In the genomic region with DNA sequence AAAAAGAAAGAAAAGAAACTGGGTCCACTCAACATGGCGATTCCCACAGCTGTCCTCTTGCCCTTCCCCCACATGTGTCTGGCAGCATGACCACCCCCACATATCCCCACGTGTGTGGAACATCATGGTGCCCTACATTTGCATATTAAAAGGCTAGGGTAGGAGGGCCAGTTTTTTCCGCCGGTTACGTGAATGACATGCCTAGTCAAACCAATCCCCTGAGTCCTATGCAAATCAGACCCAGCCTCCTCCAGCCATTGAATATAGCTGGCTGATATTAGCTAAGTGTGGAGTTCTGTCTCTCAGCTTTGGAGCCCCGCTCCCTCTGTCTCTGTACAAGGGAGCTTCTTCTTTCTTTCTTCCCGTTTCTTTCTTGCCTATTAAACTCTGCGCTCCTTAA, we compare ENCODE assay signal across 1 cellular context.
TF ChIP-seq lines count a peak whose summit lies in the region.

No MANE protein-coding gene starts in this region.

TF ChIP-seq in SK-N-SH, 30 proteins besides CTCF, POLR2A, EP300 and RAD21 (continued from another document):
- TF ChIP-seq TEAD4 (IDR thresholded peaks at IDR 0.05; ENCODE audit: borderline replicate concordance, insufficient read depth) (no peak), RXRA (IDR thresholded peaks at IDR 0.05; ENCODE audit: borderline replicate concordance, low read depth) (no peak), RFX5 (IDR thresholded peaks at IDR 0.05; ENCODE audit: low read length) (no peak), MXI1 (IDR thresholded peaks at IDR 0.05; ENCODE audit: low read depth, low read length) (no peak), RCOR1 (IDR thresholded peaks at IDR 0.05; ENCODE audit: low read length) (no peak)
- TF ChIP-seq, protein P1, sequence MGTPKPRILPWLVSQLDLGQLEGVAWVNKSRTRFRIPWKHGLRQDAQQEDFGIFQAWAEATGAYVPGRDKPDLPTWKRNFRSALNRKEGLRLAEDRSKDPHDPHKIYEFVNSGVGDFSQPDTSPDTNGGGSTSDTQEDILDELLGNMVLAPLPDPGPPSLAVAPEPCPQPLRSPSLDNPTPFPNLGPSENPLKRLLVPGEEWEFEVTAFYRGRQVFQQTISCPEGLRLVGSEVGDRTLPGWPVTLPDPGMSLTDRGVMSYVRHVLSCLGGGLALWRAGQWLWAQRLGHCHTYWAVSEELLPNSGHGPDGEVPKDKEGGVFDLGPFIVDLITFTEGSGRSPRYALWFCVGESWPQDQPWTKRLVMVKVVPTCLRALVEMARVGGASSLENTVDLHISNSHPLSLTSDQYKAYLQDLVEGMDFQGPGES (IDR thresholded peaks at IDR 0.05; ENCODE audit: low read depth, low read length): no peak
- TF ChIP-seq, protein P2, sequence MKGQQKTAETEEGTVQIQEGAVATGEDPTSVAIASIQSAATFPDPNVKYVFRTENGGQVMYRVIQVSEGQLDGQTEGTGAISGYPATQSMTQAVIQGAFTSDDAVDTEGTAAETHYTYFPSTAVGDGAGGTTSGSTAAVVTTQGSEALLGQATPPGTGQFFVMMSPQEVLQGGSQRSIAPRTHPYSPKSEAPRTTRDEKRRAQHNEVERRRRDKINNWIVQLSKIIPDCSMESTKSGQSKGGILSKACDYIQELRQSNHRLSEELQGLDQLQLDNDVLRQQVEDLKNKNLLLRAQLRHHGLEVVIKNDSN (IDR thresholded peaks at IDR 0.05; ENCODE audit: borderline replicate concordance, low read depth): no peak
- TF ChIP-seq, protein P3, sequence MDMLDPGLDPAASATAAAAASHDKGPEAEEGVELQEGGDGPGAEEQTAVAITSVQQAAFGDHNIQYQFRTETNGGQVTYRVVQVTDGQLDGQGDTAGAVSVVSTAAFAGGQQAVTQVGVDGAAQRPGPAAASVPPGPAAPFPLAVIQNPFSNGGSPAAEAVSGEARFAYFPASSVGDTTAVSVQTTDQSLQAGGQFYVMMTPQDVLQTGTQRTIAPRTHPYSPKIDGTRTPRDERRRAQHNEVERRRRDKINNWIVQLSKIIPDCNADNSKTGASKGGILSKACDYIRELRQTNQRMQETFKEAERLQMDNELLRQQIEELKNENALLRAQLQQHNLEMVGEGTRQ (IDR thresholded peaks at IDR 0.05; ENCODE audit: borderline replicate concordance, low read depth, low read length): no peak
